ENCODE assay signal across 21 cellular contexts in genomic region chr21:32388306-32388705, GRCh38. TPM values are rescaled to one million over a fixed set of nuclear protein-coding genes. Genes with fewer than 3 reads are reported as not detected.
A peak's percentile ranks its signal among the peaks of the same experiment; 100 is the strongest.
DNase-seq lines count a peak whose midpoint lies in the region; ATAC-seq, FAIRE-seq and TF ChIP-seq lines count a peak whose summit lies in the region.
"Had no signal": no experiment of that assay in that cellular context is flagged by ENCODE, and none has a peak within 500 bp of the region (broad histone marks: within the 10 kb centered on the region; RNA-seq: fewer than 3 reads in every experiment).

No MANE protein-coding gene starts in this region.

- H3K9me3 ChIP-seq in A549 (no peaks in the 10 kb centered on the region), DND-41 (ENCODE audit: insufficient read depth, low read length, severe bottlenecking) (no peaks in the 10 kb centered on the region), OCI-LY7 (ENCODE audit: low read length) (no peaks in the 10 kb centered on the region), Karpas-422 (ENCODE audit: low read length) (no peaks in the 10 kb centered on the region)
- H3K9me3 ChIP-seq: Caco-2 had no signal

- 0 out of 3 replicates have a peak overlapping the region, but pooled peaks have one; percentile 12 for H3K4me2 ChIP-seq in A549
- H3K4me2 ChIP-seq in DND-41 (ENCODE audit: insufficient read depth, low read length): 0 out of 2 replicates have a peak overlapping the region, but pooled peaks have one; percentile 18
- H3K4me2 ChIP-seq in OCI-LY7 (ENCODE audit: low read length): peak overlapping the region; percentile 59
- H3K4me2 ChIP-seq in Karpas-422 (ENCODE audit: low read depth, low read length, poor library complexity, severe bottlenecking): no peak overlapping the region
- H3K4me2 ChIP-seq: BLaER1 treated with 17β-estradiol and CSF1 and Interleukin-3, amounts not matched to agents 10 nM and 100 nM had no signal

- no peaks in the 10 kb centered on the region for H3K27me3 ChIP-seq in DND-41 (ENCODE audit: insufficient read depth, low read length, poor library complexity)
- H3K27me3 ChIP-seq in Karpas-422 (ENCODE audit: low read length): no peaks in the 10 kb centered on the region
- H3K27me3 ChIP-seq: BLaER1 treated with 17β-estradiol and CSF1 and Interleukin-3, amounts not matched to agents 10 nM and 100 nM had no signal

- peaks cover 48% of the 10 kb centered on the region for H3K36me3 ChIP-seq in DND-41 (ENCODE audit: insufficient read depth, low read length)
- H3K36me3 ChIP-seq in OCI-LY7 (ENCODE audit: insufficient read depth, low read length): peaks cover 58% of the 10 kb centered on the region
- peaks cover 28% of the 10 kb centered on the region for H3K36me3 ChIP-seq in Karpas-422 (ENCODE audit: insufficient read depth, low read length)

- TF ChIP-seq EP300 in A549 (IDR thresholded peaks at IDR 0.05): no peak

- POLR2A ChIA-PET in A549 (lab: Yijun Ruan, JAX): no interaction called here
- POLR2A ChIA-PET in OCI-LY7 (lab: Charles Lee): no interaction called here

- H3K27ac ChIP-seq in A549 (peak overlapping the region in 1 of 2 experiments; percentile 34; a peak in 3 of 6 replicates), DND-41 (ENCODE audit: low read length) (no peak overlapping the region), OCI-LY7 (ENCODE audit: low read depth, low read length, poor library complexity, severe bottlenecking) (peak overlapping the region; percentile 28), epithelial cell of prostate (peak overlapping the region; percentile 93), Karpas-422 (ENCODE audit: low read length) (no peak overlapping the region)
- H3K27ac ChIP-seq: BLaER1 treated with 17β-estradiol and CSF1 and Interleukin-3, amounts not matched to agents 10 nM and 100 nM had no signal

- no peak for DNase-seq in A549 (ENCODE audit: low read depth in 1 of 2, low spot score in 1 of 2)
- DNase-seq in DND-41: no peak
- peak; percentile 57 for DNase-seq in OCI-LY7 (ENCODE audit: low spot score)
- no peak for DNase-seq in epithelial cell of prostate (ENCODE audit: low read depth, low spot score)
- no peak for DNase-seq in cortex of kidney (lab: John Stamatoyannopoulos, UW)
- no peak for DNase-seq in Karpas-422
- DNase-seq: Caco-2; CD4-positive, alpha-beta memory T cell; DMS 273 treated with DMSO at 0.1 percent for 48 hours; DMS79 treated with DMSO at 0.1 percent for 48 hours; NCI-H1048; NCI-H1436; NCI-H1930; NCI-H2227 treated with DMSO at 0.1 percent for 48 hours; NCI-H510A; OCI-M1; SHP77 had no signal

- peaks cover 65% of the 10 kb centered on the region for H3K4me1 ChIP-seq in A549
- H3K4me1 ChIP-seq in DND-41 (ENCODE audit: insufficient read depth, low read length): peaks cover 20% of the 10 kb centered on the region
- peaks cover 34% of the 10 kb centered on the region for H3K4me1 ChIP-seq in OCI-LY7 (ENCODE audit: insufficient read depth, low read length, poor library complexity, severe bottlenecking)
- peaks cover 21% of the 10 kb centered on the region for H3K4me1 ChIP-seq in Karpas-422 (ENCODE audit: low read length)
- H3K4me1 ChIP-seq: Caco-2 had no signal

- no peak for FAIRE-seq in A549 (lab: Jason Lieb, UNC)
- FAIRE-seq: GM12892, RCC 7860 had no signal

- H3K9ac ChIP-seq in DND-41 (ENCODE audit: low read depth, low read length): no peak overlapping the region
- H3K9ac ChIP-seq in Karpas-422 (ENCODE audit: low read length): no peak overlapping the region
- H3K9ac ChIP-seq: BLaER1 treated with 17β-estradiol and CSF1 and Interleukin-3, amounts not matched to agents 10 nM and 100 nM had no signal

- WGBS in A549 (ENCODE audit: missing lambda C conversion rate): 80% methylated on average over 8 of the region's 9 CpGs

- no peak overlapping the region for H2AFZ ChIP-seq in DND-41 (ENCODE audit: low read depth, low read length)
- no peak overlapping the region for H2AFZ ChIP-seq in OCI-LY7 (ENCODE audit: low read length)
- H2AFZ ChIP-seq in Karpas-422 (ENCODE audit: low read length): no peak overlapping the region

- no peaks in the 10 kb centered on the region for H3K9me2 ChIP-seq in OCI-LY7 (ENCODE audit: insufficient read depth, low read length)
- no peaks in the 10 kb centered on the region for H3K9me2 ChIP-seq in Karpas-422 (replicated peaks; ENCODE audit: insufficient read depth, low read length)

- peaks cover 59% of the 10 kb centered on the region for H4K20me1 ChIP-seq in DND-41 (ENCODE audit: insufficient read depth, low read length)
- peaks cover 7% of the 10 kb centered on the region for H4K20me1 ChIP-seq in OCI-LY7 (ENCODE audit: insufficient read depth, low read length)
- H4K20me1 ChIP-seq in Karpas-422 (ENCODE audit: insufficient read depth, low read depth, low read length): peaks cover 38% of the 10 kb centered on the region

- H3K4me3 ChIP-seq in A549 (no peak overlapping the region), DND-41 (ENCODE audit: low read depth in 1 of 2, low read length in 2 of 2) (no peak overlapping the region), OCI-LY7 (ENCODE audit: low read depth, low read length, poor library complexity, severe bottlenecking) (peak overlapping the region; percentile 22), Karpas-422 (ENCODE audit: low read length) (no peak overlapping the region)
- H3K4me3 ChIP-seq: BLaER1 treated with 17β-estradiol and CSF1 and Interleukin-3, amounts not matched to agents 10 nM and 100 nM had no signal

- H3K79me2 ChIP-seq in DND-41 (ENCODE audit: insufficient read depth, low read length): peaks cover 76% of the 10 kb centered on the region
- peaks cover 62% of the 10 kb centered on the region for H3K79me2 ChIP-seq in OCI-LY7 (ENCODE audit: insufficient read depth, low read depth, low read length)
- H3K79me2 ChIP-seq in Karpas-422 (ENCODE audit: low read length): peaks cover 86% of the 10 kb centered on the region

- TF ChIP-seq CTCF in A549 (IDR thresholded peaks at IDR 0.05) (no peak), DND-41 (IDR thresholded peaks at IDR 0.05; ENCODE audit: borderline replicate concordance, extremely low read depth, low read length, poor library complexity, severe bottlenecking) (no peak), OCI-LY7 (conservative IDR thresholded peaks at IDR 0.05; ENCODE audit: low read length) (no peak)

- CTCF ChIA-PET in A549 (lab: Yijun Ruan, JAX): interaction anchor here (0.8 to 1.0 kb wide), 2 partner anchors 211 to 213 kb away, joined by 3 to 6 read pairs; no protein-coding TSS in a partner anchor
- CTCF ChIA-PET in OCI-LY7 (lab: Charles Lee; ENCODE audit: unreplicated experiment): no interaction called here

- ATAC-seq in A549: no peak
- no peak for ATAC-seq in DND-41 (ENCODE audit: insufficient read depth, low read depth)
- no peak for ATAC-seq in HG03175 (IDR thresholded peaks at IDR 0.05; ENCODE audit: unreplicated experiment)

- no TSS peak for BruUV-seq in OCI-LY7 (replicated peaks; lab: Mats Ljungman, UMichigan)

- intact Hi-C loops in OCI-LY7 (cut with micrococcal nuclease; ENCODE audit: unreplicated experiment): no loop called here

- TF ChIP-seq RAD21 in A549 (conservative IDR thresholded peaks at IDR 0.05 in 1 of 2, IDR thresholded peaks at IDR 0.05 in 1 of 2): no peak

- no peak for TF ChIP-seq POLR2A in A549 (IDR thresholded peaks at IDR 0.05; ENCODE audit: low read length)

TF ChIP-seq in A549, 52 proteins besides CTCF, POLR2A, EP300 and RAD21:
- TF ChIP-seq HOXB5 (CRISPR knock-in tag; IDR thresholded peaks at IDR 0.05): no peak
- TF ChIP-seq GATA3 (IDR thresholded peaks at IDR 0.05; ENCODE audit: borderline replicate concordance): no peak
- no peak for TF ChIP-seq ZC3H11A (IDR thresholded peaks at IDR 0.05)
- no peak for TF ChIP-seq ESRRA (IDR thresholded peaks at IDR 0.05; ENCODE audit: borderline replicate concordance, low read length)
- no peak for TF ChIP-seq HEYL (CRISPR knock-in tag; IDR thresholded peaks at IDR 0.05)

RNA-seq across cellular contexts. Expression of gene URB1, which starts 4.5 kb away (rescaled TPM):
- polyA plus RNA-seq in A549 (2011; rRNA removed) (8.7 and 9.0 TPM in 2 replicates), A549 (2017; fragmentation: RNase III; extraction: RNeasy Plus Mini Kit Qiagen cat#74134 plus additional on column Dnase treatment) (9.5 to 10.3 TPM (median 10.1 TPM) in 3 replicates)
- polyA plus RNA-seq in A549 (2012; cell fraction: cytosol; rRNA removed): 4.8 and 6.7 TPM in 2 replicates
- polyA plus RNA-seq in A549 (2012; cell fraction: nucleus; rRNA removed): 14.2 and 16.0 TPM in 2 replicates
- polyA minus RNA-seq in A549 (2011; rRNA and poly(A)+ RNA removed): 21.2 and 22.7 TPM in 2 replicates
- 19.4 and 20.8 TPM in 2 replicates for total RNA-seq in OCI-LY7 (2014; rRNA removed; shearing (Covaris generic))
- total RNA-seq in OCI-LY7 (2022): 23.4 and 25.4 TPM in 2 replicates
- total RNA-seq in Karpas-422 (2014; rRNA removed; shearing (Covaris generic); ENCODE audit: low replicate concordance): 12.7 and 17.0 TPM in 2 replicates

RNA-seq across cellular contexts. Expression of gene EVA1C, which starts 24.2 kb away (rescaled TPM):
- polyA plus RNA-seq in A549 (2011; rRNA removed) (41.1 and 45.5 TPM in 2 replicates), A549 (2017; fragmentation: RNase III; extraction: RNeasy Plus Mini Kit Qiagen cat#74134 plus additional on column Dnase treatment) (42.3 to 50.4 TPM (median 48.0 TPM) in 3 replicates)
- polyA plus RNA-seq in A549 (2012; cell fraction: cytosol; rRNA removed): 14.5 and 15.7 TPM in 2 replicates
- polyA plus RNA-seq in A549 (2012; cell fraction: nucleus; rRNA removed): 13.0 and 15.6 TPM in 2 replicates
- 22.8 and 29.4 TPM in 2 replicates for polyA minus RNA-seq in A549 (2011; rRNA and poly(A)+ RNA removed)
- total RNA-seq in OCI-LY7 (2014; rRNA removed; shearing (Covaris generic)): not detected in 2 replicates
- total RNA-seq in OCI-LY7 (2022): not detected in 2 replicates
- total RNA-seq in Karpas-422 (2014; rRNA removed; shearing (Covaris generic); ENCODE audit: low replicate concordance): not detected in 2 replicates
- total RNA-seq: Caco-2 had no signal

Comparison
In these comparisons a context has a peak if more than half of its experiments do, and no peak if none do; other contexts are left out.
1. H3K27ac ChIP-seq: peak in OCI-LY7 (single experiment) and epithelial cell of prostate (single experiment); none in DND-41 (single experiment) and Karpas-422 (single experiment).